In the genomic region with DNA sequence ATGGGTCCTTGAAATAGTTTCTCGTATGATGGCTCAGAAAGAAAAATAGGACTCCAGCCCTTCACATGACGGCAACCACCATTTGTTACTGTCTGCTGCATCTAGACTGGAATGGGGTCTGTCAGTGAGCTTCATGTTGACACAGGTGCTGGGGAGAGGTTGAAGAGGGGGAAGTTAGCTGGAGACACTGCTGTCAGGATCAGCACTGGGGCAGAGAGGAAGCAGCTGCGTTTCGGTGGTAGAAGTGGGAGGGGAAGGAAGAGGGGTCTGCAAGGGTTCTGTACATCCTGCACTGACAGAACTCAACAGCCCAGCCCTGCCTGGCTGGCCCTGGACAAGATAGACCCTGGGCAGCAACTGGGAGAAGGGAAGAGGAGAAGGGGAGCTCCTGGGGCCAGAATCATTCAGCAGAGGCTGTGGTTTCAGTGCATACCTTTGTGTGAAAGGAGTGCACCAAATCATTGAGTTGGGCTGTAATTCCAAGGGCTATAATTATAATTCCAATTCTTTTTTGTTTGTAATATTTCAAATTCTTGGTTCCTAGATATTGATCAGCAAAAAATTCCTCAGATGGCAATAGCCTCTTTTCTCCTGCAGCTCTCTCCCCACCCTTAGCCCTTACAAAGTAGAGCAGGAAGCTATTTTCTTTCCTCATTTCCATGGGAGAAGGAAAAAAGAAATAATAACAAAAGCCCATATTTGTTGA, we compare ENCODE assay signal across 7 cellular contexts.
A peak's percentile ranks its signal among the peaks of the same experiment; 100 is the strongest.
DNase-seq lines count a peak whose midpoint lies in the region; ATAC-seq and TF ChIP-seq lines count a peak whose summit lies in the region.

No MANE protein-coding gene starts in this region.

- peak overlapping the region; percentile 47 for H3K27ac Mint-ChIP-seq in progenitor cell of endocrine pancreas

- peaks cover 1% of the 10 kb centered on the region for H3K36me3 Mint-ChIP-seq in progenitor cell of endocrine pancreas (ENCODE audit: insufficient read depth)

- ATAC-seq in HG03025 (IDR thresholded peaks at IDR 0.05; ENCODE audit: low FRiP score, unreplicated experiment) = peak; percentile 73

- TF ChIP-seq CTCF in progenitor cell of endocrine pancreas (IDR thresholded peaks at IDR 0.05; ENCODE audit: unreplicated experiment) = no peak

- DNase-seq in GM19238 (ENCODE audit: insufficient read length, low spot score) (peak; percentile 11), NCI-H345 treated with DMSO at 0.1 percent for 48 hours (lab: John Stamatoyannopoulos, UW; ENCODE audit: unreplicated experiment) (peak; percentile 69), progenitor cell of endocrine pancreas (ENCODE audit: low spot score, unreplicated experiment) (no peak), NCI-H2171 treated with DMSO at 0.1 percent for 48 hours (lab: John Stamatoyannopoulos, UW) (no peak), epidermal melanocyte (ENCODE audit: insufficient read length, low spot score) (no peak), AG08396 (ENCODE audit: low spot score) (no peak)

- H3K4me3 Mint-ChIP-seq in progenitor cell of endocrine pancreas (ENCODE audit: low read depth) = no peak overlapping the region

- H3K27me3 Mint-ChIP-seq in progenitor cell of endocrine pancreas = no peaks in the 10 kb centered on the region

- peaks cover 27% of the 10 kb centered on the region for H3K9me3 Mint-ChIP-seq in progenitor cell of endocrine pancreas (ENCODE audit: low read depth)

- H3K4me1 Mint-ChIP-seq in progenitor cell of endocrine pancreas (ENCODE audit: low read depth) = peaks cover 4% of the 10 kb centered on the region

Comparison
In these comparisons a context has a peak if more than half of its experiments do, and no peak if none do; other contexts are left out.
1. DNase-seq: peak in GM19238 (single experiment) and NCI-H345 treated with DMSO at 0.1 percent for 48 hours (single experiment); none in progenitor cell of endocrine pancreas (single experiment), NCI-H2171 treated with DMSO at 0.1 percent for 48 hours (single experiment), epidermal melanocyte (single experiment) and AG08396 (single experiment).